ENCODE assay signal across 16 cellular contexts in the genomic region with DNA sequence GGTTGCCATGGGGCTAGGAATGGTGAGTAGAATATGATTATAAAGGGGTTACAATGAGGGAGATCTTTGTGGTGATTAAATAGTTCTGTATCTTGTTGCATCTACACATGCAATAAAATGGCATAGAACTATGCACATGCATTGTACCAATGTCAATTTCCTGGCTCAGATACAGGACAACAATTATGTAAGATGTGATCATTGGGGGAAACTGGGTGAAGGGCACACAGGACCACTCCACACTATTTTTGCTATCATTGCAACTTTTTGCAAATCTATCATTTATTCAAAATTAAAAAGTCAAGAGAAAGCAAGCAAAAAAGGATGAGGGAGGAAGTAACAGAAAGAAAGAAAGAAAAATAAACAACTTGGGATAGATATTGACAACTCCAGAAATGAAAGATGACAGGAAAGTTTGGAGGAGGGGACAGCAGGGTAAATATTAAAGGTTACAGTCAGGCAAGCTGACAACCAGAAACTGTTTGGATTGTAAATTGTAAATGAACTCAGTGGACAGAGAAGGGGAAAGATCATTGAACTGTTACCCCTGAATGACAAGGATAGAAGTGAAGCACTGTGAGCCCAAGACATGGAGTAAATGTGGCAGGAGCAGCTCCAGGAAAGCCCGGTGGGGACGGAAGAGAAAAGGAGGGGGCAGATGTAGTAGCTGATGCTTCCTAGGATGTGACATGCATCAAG.
DNase-seq lines count a peak whose midpoint lies in the region; ATAC-seq and TF ChIP-seq lines count a peak whose summit lies in the region.
"Had no signal": no experiment of that assay in that cellular context is flagged by ENCODE, and none has a peak within 500 bp of the region (broad histone marks: within the 10 kb centered on the region; RNA-seq: fewer than 3 reads in every experiment).

No MANE protein-coding gene starts in this region.

- H3K4me1 ChIP-seq in PC-3 (ENCODE audit: insufficient read depth, low read length) (peaks cover 30% of the 10 kb centered on the region), foreskin keratinocyte (peaks cover 27% of the 10 kb centered on the region)
- H3K4me1 ChIP-seq: Peyer's patch had no signal

- no peaks in the 10 kb centered on the region for H4K20me1 ChIP-seq in PC-3 (ENCODE audit: low read length)

- H3K9me3 Mint-ChIP-seq in CD14-positive monocyte, result peaks cover 0 to 5% (median 0%) of the 10 kb centered on the region in 7 donors
- H3K9me3 Mint-ChIP-seq: CD4-positive, alpha-beta memory T cell had no signal

- 0 out of 2 replicates have a peak, but pooled peaks cover 3% of the 10 kb centered on the region for H3K79me2 ChIP-seq in PC-3 (ENCODE audit: low read length)

- TF ChIP-seq CTCF in CD14-positive monocyte (IDR thresholded peaks at IDR 0.05), result no peak
- no peak for TF ChIP-seq CTCF in PC-3 (conservative IDR thresholded peaks at IDR 0.05; ENCODE audit: low read depth, low read length)
- no peak for TF ChIP-seq CTCF in foreskin keratinocyte (conservative IDR thresholded peaks at IDR 0.05)

- peaks cover 40% of the 10 kb centered on the region for H3K4me1 Mint-ChIP-seq in CD14-positive monocyte

- H3K9me2 ChIP-seq in PC-3 (replicated peaks; ENCODE audit: low read length), result no peaks in the 10 kb centered on the region

- POLR2A ChIA-PET in PC-3 (lab: Charles Lee; ENCODE audit: unreplicated experiment), result no interaction called here

- H3K27ac ChIP-seq in PC-3 (ENCODE audit: low read length), result peak overlapping the region; percentile 59
- peak overlapping the region; percentile 99 for H3K27ac ChIP-seq in foreskin keratinocyte
- H3K27ac ChIP-seq: Peyer's patch had no signal

- peaks cover 0 to 5% (median 2%) of the 10 kb centered on the region in 3 donors for H3K27me3 Mint-ChIP-seq in CD14-positive monocyte (ENCODE audit: low read depth in 3 of 3)
- H3K27me3 Mint-ChIP-seq: B cell had no signal

- peaks cover 8% of the 10 kb centered on the region for H3F3A ChIP-seq in PC-3 (ENCODE audit: low read length, unreplicated experiment)

- H3K27me3 ChIP-seq in PC-3 (ENCODE audit: low read length), result no peaks in the 10 kb centered on the region
- no peaks in the 10 kb centered on the region for H3K27me3 ChIP-seq in foreskin keratinocyte
- H3K27me3 ChIP-seq: Peyer's patch had no signal

- peak overlapping the region in 5 of 7 donors; percentile 31 to 73 (median 43) for H3K27ac Mint-ChIP-seq in CD14-positive monocyte
- H3K27ac Mint-ChIP-seq: B cell; CD4-positive, alpha-beta memory T cell had no signal

- H3K9me3 ChIP-seq in PC-3 (ENCODE audit: low read length), result no peaks in the 10 kb centered on the region
- H3K9me3 ChIP-seq: Peyer's patch had no signal

- H3K4me2 ChIP-seq in PC-3 (ENCODE audit: low read length), result no peak overlapping the region

- no TSS peak for BruUV-seq in PC-3 (replicated peaks; lab: Mats Ljungman, UMichigan)

- intact Hi-C loops in CD14-positive monocyte (cut with micrococcal nuclease), result no loop called here
- intact Hi-C loops in PC-3 (cut with micrococcal nuclease), result loop anchor here (10.0 kb wide), 1 partner anchor 471 kb away; no protein-coding TSS in a partner anchor

- peaks cover 4 to 11% of the 10 kb centered on the region in 2 donors for H3K36me3 Mint-ChIP-seq in CD14-positive monocyte
- H3K36me3 Mint-ChIP-seq: CD4-positive, alpha-beta memory T cell had no signal

- no peak overlapping the region for H3K4me3 Mint-ChIP-seq in CD14-positive monocyte
- H3K4me3 Mint-ChIP-seq: B cell; CD4-positive, alpha-beta memory T cell had no signal

- CTCF ChIA-PET in PC-3 (lab: Charles Lee), result no interaction called here

- no peaks in the 10 kb centered on the region for H3K36me3 ChIP-seq in PC-3 (ENCODE audit: low read depth, low read length)
- H3K36me3 ChIP-seq: Peyer's patch had no signal

- no peak overlapping the region for H2AFZ ChIP-seq in PC-3 (ENCODE audit: low read length)

- H3K9ac ChIP-seq in PC-3 (ENCODE audit: low read length), result peak overlapping the region; percentile 33; the same call in 1 of the 2 replicates

- H3K4me3 ChIP-seq in PC-3 (ENCODE audit: low read length), result no peak overlapping the region
- H3K4me3 ChIP-seq: Peyer's patch had no signal

- ATAC-seq in PC-3 (no peak), foreskin keratinocyte (no peak)

- DNase-seq in activated CD8-positive, alpha-beta memory T cell treated with anti-CD3 and anti-CD28 coated beads, Interleukin-2, amount 50 U/mL, for 48 hours, result peak; percentile 40
- DNase-seq in activated CD8-positive, alpha-beta memory T cell treated with anti-CD3 and anti-CD28 coated beads for 24 hours, result no peak
- DNase-seq in CD14-positive monocyte (ENCODE audit: low spot score), result no peak
- no peak for DNase-seq in PC-3
- DNase-seq in foreskin keratinocyte, result no peak
- DNase-seq in nucleus accumbens (lab: John Stamatoyannopoulos, UW), result no peak
- DNase-seq in cerebellar nuclear complex (lab: John Stamatoyannopoulos, UW), result no peak
- DNase-seq in dermis blood vessel endothelial cell, result no peak
- DNase-seq: CD4-positive, alpha-beta memory T cell; DND-41; GF-D8; NCI-H1694 treated with DMSO at 0.1 percent for 48 hours; NCI-H446; Peyer's patch; SHP77 treated with DMSO at 0.1 percent for 48 hours had no signal
